In genomic region chr12:46985816-46986215, GRCh38 we compare ENCODE assay signal across 21 cellular contexts.
"Had no signal": no experiment of that assay in that cellular context is flagged by ENCODE, and none has a peak within 500 bp of the region (broad histone marks: within the 10 kb centered on the region; RNA-seq: fewer than 3 reads in every experiment).

No MANE protein-coding gene starts in this region.

- ATAC-seq: effector memory CD8-positive, alpha-beta T cell; gastrocnemius medialis; heart right ventricle; left cardiac atrium; left ventricle myocardium superior; pancreas; right cardiac atrium had no signal

- H3K4me2 ChIP-seq: smooth muscle cell had no signal

- H3K27me3 ChIP-seq: esophagus muscularis mucosa, gastrocnemius medialis, pancreas had no signal

- H3K27ac ChIP-seq: epithelial cell of prostate, esophagus muscularis mucosa, gastrocnemius medialis, heart right ventricle, pancreas had no signal

- H3K4me1 ChIP-seq: esophagus muscularis mucosa, heart right ventricle, pancreas had no signal

- H3K27ac Mint-ChIP-seq: dendritic cell treated with granulocyte-macrophage colony-stimulating factor and Interleukin-4, amounts not matched to agents 40 ng/mL and 50 ng/mL, for 4 days; effector memory CD8-positive, alpha-beta T cell; nephron; progenitor cell of endocrine pancreas had no signal

- H3K4me3 Mint-ChIP-seq: dendritic cell treated with granulocyte-macrophage colony-stimulating factor and Interleukin-4, amounts not matched to agents 40 ng/mL and 50 ng/mL, for 4 days; effector memory CD8-positive, alpha-beta T cell; naive B cell; nephron had no signal

- H3K36me3 ChIP-seq: esophagus muscularis mucosa, gastrocnemius medialis, heart right ventricle, pancreas had no signal

- H3K9me3 Mint-ChIP-seq: effector memory CD8-positive, alpha-beta T cell had no signal

- DNase-seq: effector memory CD8-positive, alpha-beta T cell; gastrocnemius medialis; heart right ventricle; kidney; left cardiac atrium; left ventricle myocardium superior; mesendoderm; naive B cell; occipital lobe; pancreas; right cardiac atrium; stimulated activated CD4-positive, alpha-beta T cell treated with anti-CD3 and anti-CD28 coated beads, Interleukin-2, amount 100 ng/mL, for 48 hours; stimulated activated naive CD4-positive, alpha-beta T cell treated with Interleukin-2 at 50 U/mL for 16 hours; trophoblast cell had no signal

- H3K4me3 ChIP-seq: esophagus muscularis mucosa, gastrocnemius medialis, heart right ventricle, lung, pancreas, smooth muscle cell had no signal

- H3K27me3 Mint-ChIP-seq: progenitor cell of endocrine pancreas had no signal
